Comparison of ENCODE assay signal across 1 cellular context in genomic region chr2:34161546-34161945, GRCh38.
TF ChIP-seq lines count a peak whose summit lies in the region.

No MANE protein-coding gene starts in this region.

TF ChIP-seq in SK-N-SH treated with all-trans-retinoic acid at 6 μM for 48 hours, 23 proteins besides CTCF, POLR2A, EP300 and RAD21 (continued from another document):
- no peak for TF ChIP-seq CREB5 (CRISPR knock-in tag; IDR thresholded peaks at IDR 0.05; ENCODE audit: low read depth)
- TF ChIP-seq CSDC2 (CRISPR knock-in tag; IDR thresholded peaks at IDR 0.05): no peak
- TF ChIP-seq ZNF8 (CRISPR knock-in tag; IDR thresholded peaks at IDR 0.05): no peak
- no peak for TF ChIP-seq ESRRG (CRISPR knock-in tag; IDR thresholded peaks at IDR 0.05)
